1 cellular context compared by ENCODE assay signal in genomic region chr9:116345817-116346216, GRCh38.
TF ChIP-seq lines count a peak whose summit lies in the region.

No MANE protein-coding gene starts in this region.

TF ChIP-seq in H1, 55 proteins besides CTCF, POLR2A, EP300 and RAD21:
- TF ChIP-seq BCL11A (IDR thresholded peaks at IDR 0.05; ENCODE audit: low read depth in 2 of 2, low read length in 2 of 2): no peak
- no peak for TF ChIP-seq TCF12 (IDR thresholded peaks at IDR 0.05; ENCODE audit: low read depth, low read length)
- no peak for TF ChIP-seq ZNF274 (IDR thresholded peaks at IDR 0.05; ENCODE audit: borderline replicate concordance, extremely low read depth, low read length)
